Comparison of ENCODE assay signal across 33 cellular contexts in genomic region chr13:114198556-114198955, GRCh38. TPM values are rescaled to one million over a fixed set of nuclear protein-coding genes. Genes with fewer than 3 reads are reported as not detected.
"Had no signal": no experiment of that assay in that cellular context is flagged by ENCODE, and none has a peak within 500 bp of the region (broad histone marks: within the 10 kb centered on the region; RNA-seq: fewer than 3 reads in every experiment).

No MANE protein-coding gene starts in this region.

- H3K36me3 ChIP-seq: ascending aorta, cardiac muscle cell had no signal

- H3K27ac ChIP-seq: ascending aorta, cardiac muscle cell, VCaP had no signal

- H3K27me3 ChIP-seq: ascending aorta had no signal

- H3K4me3 ChIP-seq: ascending aorta, cardiac muscle cell had no signal

- FAIRE-seq: bronchial epithelial cell, TTC549 had no signal

- H3K9me3 ChIP-seq: ascending aorta had no signal

- DNase-seq: activated B cell treated with CpG ODN at 0.5 μM for 24 hours; activated CD4-positive, alpha-beta memory T cell treated with anti-CD3 and anti-CD28 coated beads for 36 hours; activated CD4-positive, alpha-beta T cell treated with anti-CD3 and anti-CD28 coated beads for 4 hours; activated CD4-positive, alpha-beta T cell treated with anti-CD3 and anti-CD28 coated beads, Interleukin-2, amount 10 ng/mL, durations not matched to agents 24 days and 14 days; activated CD4-positive, alpha-beta T cell treated with anti-CD3 and anti-CD28 coated beads, Interleukin-2, amount 50 U/mL, for 1 hour; activated CD4-positive, alpha-beta T cell treated with anti-CD3 and anti-CD28 coated beads, Interleukin-2, amount 50 U/mL, for 4 hours; activated CD4-positive, CD25-positive, alpha-beta regulatory T cell treated with anti-CD3 and anti-CD28 coated beads, Interleukin-2, amount 50 U/mL, for 72 hours; activated CD8-positive, alpha-beta memory T cell treated with anti-CD3 and anti-CD28 coated beads, Interleukin-2, amount 50 U/mL, for 4 hours; activated CD8-positive, alpha-beta T cell treated with anti-CD3 and anti-CD28 coated beads for 36 hours; activated gamma-delta T cell; activated naive CD4-positive, alpha-beta T cell treated with anti-CD3 and anti-CD28 coated beads, Interleukin-2, amount 10 ng/mL, durations not matched to agents 7 days and 5 days; activated naive CD4-positive, alpha-beta T cell treated with Interleukin-2 at 50 U/mL for 16 hours; activated naive CD8-positive, alpha-beta T cell treated with anti-CD3 and anti-CD28 coated beads, Interleukin-2, amount 10 ng/mL, durations not matched to agents 7 days and 5 days; activated naive CD8-positive, alpha-beta T cell treated with anti-CD3 and anti-CD28 coated beads, Interleukin-2, amount 50 U/mL, for 24 hours; activated T-cell treated with anti-CD3 and anti-CD28 coated beads for 4 hours; activated T-cell treated with anti-CD3 and anti-CD28 coated beads, Interleukin-2, amount 50 U/mL, for 1 hour; activated T-cell treated with anti-CD3 and anti-CD28 coated beads, Interleukin-2, amount 50 U/mL, for 4 hours; activated T-cell treated with anti-CD3 and anti-CD28 coated beads, Interleukin-2, amount 50 U/mL, for 72 hours; amygdala; anterior cingulate cortex; caudate nucleus; SW 1271; T-helper 1 cell; T-helper 2 cell; T-helper 9 cell had no signal

RNA-seq across cellular contexts. Expression of gene CFAP97D2, which starts 19.5 kb away (rescaled TPM):
- total RNA-seq: activated B cell treated with CpG ODN at 0.5 μM for 24 hours; activated CD4-positive, alpha-beta memory T cell treated with anti-CD3 and anti-CD28 coated beads for 36 hours; activated CD4-positive, alpha-beta T cell treated with anti-CD3 and anti-CD28 coated beads, Interleukin-2, amount 10 ng/mL, durations not matched to agents 24 days and 14 days; activated CD8-positive, alpha-beta memory T cell treated with anti-CD3 and anti-CD28 coated beads for 36 hours; activated CD8-positive, alpha-beta T cell treated with anti-CD3 and anti-CD28 coated beads for 36 hours; activated T-cell treated with anti-CD3 and anti-CD28 coated beads, Interleukin-2, amount 50 U/mL, for 4 hours; activated T-helper 1 cell treated with anti-CD3 and anti-CD28 coated beads, Interleukin-12 subunit alpha, Interleukin-12 subunit beta, Interleukin-2, Interleukin-4 antibody, amounts not matched to agents 30 ng/mL and 10 ng/mL and 1 ng/mL, durations not matched to agents 14 hours and 24 hours and 36 hours; activated T-helper 17 cell treated with anti-CD3 and anti-CD28 coated beads, Interleukin-2, amount 50 U/mL, for 72 hours; ascending aorta; bronchial epithelial cell; cardiac muscle cell had no signal
